29 cellular contexts compared by ENCODE assay signal in the genomic region with DNA sequence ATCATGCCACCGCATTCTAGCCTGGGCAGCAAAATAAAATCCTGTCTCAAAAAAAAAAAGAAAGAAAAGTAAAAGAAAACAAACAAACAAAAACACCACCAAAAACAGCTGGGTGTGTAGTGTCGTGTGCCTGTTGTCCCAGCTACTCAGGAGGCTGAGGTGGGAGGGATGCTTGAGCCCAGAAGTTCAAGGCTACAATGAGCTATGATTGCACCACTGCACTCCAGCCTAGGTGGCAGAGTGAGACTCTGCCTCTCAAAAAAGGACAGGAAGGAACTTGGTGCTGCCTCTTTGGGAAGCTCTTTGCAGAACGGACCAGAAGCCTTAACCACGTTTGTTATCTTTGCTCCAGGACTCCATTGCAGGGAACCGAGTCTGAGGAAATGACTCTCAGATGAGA. TPM values are rescaled to one million over a fixed set of nuclear protein-coding genes. Genes with fewer than 3 reads are reported as not detected.
"Had no signal": no experiment of that assay in that cellular context is flagged by ENCODE, and none has a peak within 500 bp of the region (broad histone marks: within the 10 kb centered on the region; RNA-seq: fewer than 3 reads in every experiment).

No MANE protein-coding gene starts in this region.

- H3K27ac ChIP-seq: left lung, pancreas, prostate gland, skin epidermis, stomach, testis, thyroid gland, transverse colon, upper lobe of left lung had no signal

- H3K9me3 ChIP-seq: left lung, mucosa of descending colon, pancreas, prostate gland, stomach, testis, thyroid gland, transverse colon, upper lobe of left lung had no signal

- H3K4me1 ChIP-seq: left lung, pancreas, prostate gland, stomach, testis, thyroid gland, transverse colon, upper lobe of left lung had no signal

- H3K4me3 ChIP-seq: left lung, lung, mucosa of descending colon, pancreas, prostate gland, skin epidermis, stomach, testis, thyroid gland, transverse colon, upper lobe of left lung had no signal

- H3K36me3 ChIP-seq: left lung, pancreas, prostate gland, stomach, thyroid gland, transverse colon, upper lobe of left lung had no signal

- DNase-seq: hypothalamus; immature natural killer cell; kidney; left colon; left lung; midbrain; mucosa of descending colon; naive thymus-derived CD4-positive, alpha-beta T cell; pancreas; posterior cingulate gyrus; retina; stimulated activated CD4-positive, alpha-beta T cell treated with anti-CD3 and anti-CD28 coated beads, Interleukin-12 subunit alpha, Interleukin-12 subunit beta, amount 100 ng/mL, for 4 hours; stimulated activated CD4-positive, alpha-beta T cell treated with anti-CD3 and anti-CD28 coated beads, Interleukin-15, amount 100 ng/mL, for 24 hours; stimulated activated CD4-positive, alpha-beta T cell treated with anti-CD3 and anti-CD28 coated beads, Interleukin-2, amount 100 ng/mL, for 24 hours; stimulated activated CD4-positive, alpha-beta T cell treated with anti-CD3 and anti-CD28 coated beads, Interleukin-4, amount 100 ng/mL, for 1 hour; stimulated activated naive B cell treated with anti-CD40 and anti-IgM and Interleukin-4, amounts not matched to agents 10 μg/mL and 1 μg/mL and 100 μg/mL, for 72 hours; stimulated activated naive CD8-positive, alpha-beta T cell treated with anti-CD3 and anti-CD28 coated beads, Interleukin-15, Interleukin-2, amounts not matched to agents 100 U/mL and 50 U/mL, for 24 hours; stomach; testis; thyroid gland; transverse colon; upper lobe of left lung had no signal

- H3K27me3 ChIP-seq: pancreas, testis, thyroid gland, transverse colon, upper lobe of left lung had no signal

- ATAC-seq: left colon; left lung; mucosa of descending colon; naive thymus-derived CD4-positive, alpha-beta T cell; natural killer cell treated with Interleukin-12 subunit alpha and Interleukin-12 subunit beta and Interleukin-15 and Interleukin-18, amount 100 ng/mL, for 72 hours; pancreas; right cardiac atrium; sciatic nerve; stimulated activated naive B cell treated with anti-CD40 and anti-IgM and Interleukin-4, amounts not matched to agents 10 μg/mL and 1 μg/mL and 100 μg/mL, for 72 hours; stimulated activated naive CD8-positive, alpha-beta T cell treated with anti-CD3 and anti-CD28 coated beads, Interleukin-15, Interleukin-2, amounts not matched to agents 100 U/mL and 50 U/mL, for 24 hours had no signal

RNA-seq across cellular contexts. Expression of gene KIF17, which starts 11.0 kb away (rescaled TPM):
- total RNA-seq: naive thymus-derived CD4-positive, alpha-beta T cell; natural killer cell treated with Interleukin-12 subunit alpha and Interleukin-12 subunit beta and Interleukin-15 and Interleukin-18, amount 100 ng/mL, for 72 hours had no signal
- polyA plus RNA-seq: naive thymus-derived CD4-positive, alpha-beta T cell had no signal

RNA-seq across cellular contexts. Expression of gene SH2D5, which starts 25.7 kb away (rescaled TPM):
- total RNA-seq: sciatic nerve, urinary bladder had no signal
- polyA plus RNA-seq: immature natural killer cell; naive thymus-derived CD4-positive, alpha-beta T cell had no signal
